ENCODE assay signal across 28 cellular contexts in the genomic region with DNA sequence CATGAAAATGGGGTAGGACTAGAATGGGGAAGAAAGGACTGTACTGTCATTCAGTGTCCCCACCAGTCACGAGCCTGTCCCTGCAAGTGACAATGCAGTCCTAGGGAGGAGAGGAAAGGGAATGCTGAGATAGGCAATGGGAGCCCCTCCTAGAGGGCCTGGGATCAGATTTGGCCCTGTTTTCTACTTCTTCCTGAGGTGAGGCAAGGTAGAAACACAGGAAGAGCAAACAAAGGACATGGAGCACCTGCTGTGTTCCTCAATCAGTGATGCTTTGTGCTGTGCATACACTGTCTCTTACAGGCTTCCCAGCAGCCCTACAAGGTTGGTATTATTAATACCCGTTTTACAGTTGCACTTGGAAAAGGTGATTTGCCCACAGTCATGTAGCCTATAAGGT. TPM values are rescaled to one million over a fixed set of nuclear protein-coding genes. Genes with fewer than 3 reads are reported as not detected.
DNase-seq lines count a peak whose midpoint lies in the region; ATAC-seq and TF ChIP-seq lines count a peak whose summit lies in the region.
"Had no signal": no experiment of that assay in that cellular context is flagged by ENCODE, and none has a peak within 500 bp of the region (broad histone marks: within the 10 kb centered on the region; RNA-seq: fewer than 3 reads in every experiment).

No MANE protein-coding gene starts in this region.

- H3K4me3 Mint-ChIP-seq in GM23338 (no peak overlapping the region), immature natural killer cell (no peak overlapping the region)
- H3K4me3 Mint-ChIP-seq: activated naive CD8-positive, alpha-beta T cell treated with anti-CD3 and anti-CD28 coated beads for 36 hours; activated T-helper 1 cell treated with anti-CD3 and anti-CD28 coated beads, Interleukin-12 subunit alpha, Interleukin-12 subunit beta, Interleukin-2, Interleukin-4 antibody, amounts not matched to agents 30 ng/mL and 10 ng/mL and 1 ng/mL, durations not matched to agents 14 hours and 24 hours and 36 hours; CD4-positive, alpha-beta memory T cell; natural killer cell; stimulated activated naive CD8-positive, alpha-beta T cell treated with anti-CD3 and anti-CD28 coated beads, Interleukin-15, Interleukin-2, amounts not matched to agents 100 ng/mL and 50 ng/mL, for 24 hours had no signal

- H3K27me3 Mint-ChIP-seq in GM23338 (ENCODE audit: insufficient read depth, low read depth, poor library complexity), result peaks cover 9% of the 10 kb centered on the region
- peaks cover 0 to 1% (median 0%) of the 10 kb centered on the region in 3 donors for H3K27me3 Mint-ChIP-seq in immature natural killer cell (ENCODE audit: low read depth in 3 of 3)
- H3K27me3 Mint-ChIP-seq: activated naive CD8-positive, alpha-beta T cell treated with anti-CD3 and anti-CD28 coated beads for 36 hours; CD4-positive, alpha-beta memory T cell; stimulated activated naive CD8-positive, alpha-beta T cell treated with anti-CD3 and anti-CD28 coated beads, Interleukin-15, Interleukin-2, amounts not matched to agents 100 ng/mL and 50 ng/mL, for 24 hours had no signal

- H3K4me1 ChIP-seq in GM23338 (ENCODE audit: insufficient read depth), result peaks cover 21% of the 10 kb centered on the region
- peaks cover 11% of the 10 kb centered on the region for H3K4me1 ChIP-seq in NT2/D1 (ENCODE audit: insufficient read depth, insufficient read length)
- H3K4me1 ChIP-seq in lower lobe of right lung, result peaks cover 10% of the 10 kb centered on the region
- H3K4me1 ChIP-seq: SJSA1 had no signal

- peak overlapping the region; percentile 34; the same call in 1 of the 2 replicates for H3K27ac ChIP-seq in GM23338 (ENCODE audit: low read depth)
- H3K27ac ChIP-seq in lower lobe of right lung, result no peak overlapping the region
- H3K27ac ChIP-seq: 22Rv1, PC-9, SJSA1, transverse colon had no signal

- H3K27ac Mint-ChIP-seq in GM23338 (peak overlapping the region; percentile 72; the same call in 1 of the 2 replicates), immature natural killer cell (no peak overlapping the region)
- H3K27ac Mint-ChIP-seq: activated naive CD8-positive, alpha-beta T cell treated with anti-CD3 and anti-CD28 coated beads for 36 hours; activated T-helper 1 cell treated with anti-CD3 and anti-CD28 coated beads, Interleukin-12 subunit alpha, Interleukin-12 subunit beta, Interleukin-2, Interleukin-4 antibody, amounts not matched to agents 30 ng/mL and 10 ng/mL and 1 ng/mL, durations not matched to agents 14 hours and 24 hours and 36 hours; natural killer cell; stimulated activated naive CD8-positive, alpha-beta T cell treated with anti-CD3 and anti-CD28 coated beads, Interleukin-15, Interleukin-2, amounts not matched to agents 100 ng/mL and 50 ng/mL, for 24 hours had no signal

- H4K20me1 ChIP-seq in GM23338 (replicated peaks; ENCODE audit: insufficient read depth), result no peaks in the 10 kb centered on the region; the same call in 1 of the 2 replicates

- DNase-seq in NCI-H1417 (lab: John Stamatoyannopoulos, UW) (peak in 2 of 3 experiments; percentile 19 to 65), NCI-H1417 treated with DMSO at 0.1 percent for 48 hours (lab: John Stamatoyannopoulos, UW) (no peak), GM23338 (ENCODE audit: low spot score) (peak; percentile 57), NT2/D1 (ENCODE audit: low read depth, low spot score) (peak; percentile 25), islet precursor cell (peak; percentile 32), immature natural killer cell (no peak), lower lobe of right lung (no peak)
- DNase-seq: activated CD4-positive, alpha-beta T cell treated with anti-CD3 and anti-CD28 coated beads for 4 hours; activated naive CD8-positive, alpha-beta T cell treated with anti-CD3 and anti-CD28 coated beads for 36 hours; CD4-positive, alpha-beta memory T cell; DND-41; effector memory CD4-positive, alpha-beta T cell; foreskin melanocyte; Karpas-422; midbrain; natural killer cell; NCI-H1048; PC-9; stimulated activated CD4-positive, alpha-beta T cell treated with anti-CD3 and anti-CD28 coated beads, Interleukin-12 subunit alpha, Interleukin-12 subunit beta, amount 100 ng/mL, for 4 hours; stimulated activated CD4-positive, alpha-beta T cell treated with anti-CD3 and anti-CD28 coated beads, Interleukin-4, amount 100 ng/mL, for 4 hours; transverse colon had no signal

- no peaks in the 10 kb centered on the region for H3K9me3 ChIP-seq in NT2/D1 (ENCODE audit: insufficient read depth, low read length)
- no peaks in the 10 kb centered on the region for H3K9me3 ChIP-seq in lower lobe of right lung
- H3K9me3 ChIP-seq: SJSA1, transverse colon had no signal

- H3K9ac ChIP-seq in NT2/D1 (ENCODE audit: insufficient read length, low read depth), result no peak overlapping the region

- no peaks in the 10 kb centered on the region for H3K79me2 ChIP-seq in GM23338 (replicated peaks; ENCODE audit: insufficient read depth)

- H3K4me2 ChIP-seq in GM23338, result peak overlapping the region; percentile 70
- H3K4me2 ChIP-seq: PC-9 had no signal

- H3K4me3 ChIP-seq in GM23338 (no peak overlapping the region), NT2/D1 (ENCODE audit: insufficient read length, low read depth) (no peak overlapping the region), lower lobe of right lung (no peak overlapping the region)
- H3K4me3 ChIP-seq: PC-9, SJSA1, transverse colon had no signal

- peaks cover 30% of the 10 kb centered on the region for H3K36me3 Mint-ChIP-seq in GM23338 (ENCODE audit: low read depth)
- H3K36me3 Mint-ChIP-seq in immature natural killer cell, result peaks cover 13 to 29% (median 23%) of the 10 kb centered on the region in 3 donors

- peak; percentile 81 for ATAC-seq in GM23338
- ATAC-seq in lower lobe of right lung, result no peak
- ATAC-seq in HG03571 (IDR thresholded peaks at IDR 0.05; ENCODE audit: unreplicated experiment), result no peak
- ATAC-seq: esophagus mucosa, natural killer cell had no signal

- no peaks in the 10 kb centered on the region for H3K36me3 ChIP-seq in GM23338 (ENCODE audit: insufficient read depth)
- H3K36me3 ChIP-seq in NT2/D1 (ENCODE audit: insufficient read depth, insufficient read length, low read length), result peaks cover 75% of the 10 kb centered on the region
- peaks cover 27% of the 10 kb centered on the region for H3K36me3 ChIP-seq in lower lobe of right lung

- H3K4me1 Mint-ChIP-seq in GM23338 (peaks cover 34% of the 10 kb centered on the region), immature natural killer cell (no peaks in the 10 kb centered on the region)
- H3K4me1 Mint-ChIP-seq: activated naive CD8-positive, alpha-beta T cell treated with anti-CD3 and anti-CD28 coated beads for 36 hours; CD4-positive, alpha-beta memory T cell had no signal

- intact Hi-C loops in lower lobe of right lung (cut with DNase I), result no loop called here

- no peaks in the 10 kb centered on the region for H3K27me3 ChIP-seq in GM23338 (ENCODE audit: insufficient read depth)
- H3K27me3 ChIP-seq in NT2/D1 (ENCODE audit: insufficient read depth, insufficient read length), result no peaks in the 10 kb centered on the region
- H3K27me3 ChIP-seq in lower lobe of right lung (ENCODE audit: low read depth), result no peaks in the 10 kb centered on the region
- H3K27me3 ChIP-seq: SJSA1, transverse colon had no signal

- no peak overlapping the region for H2AFZ ChIP-seq in GM23338
- H2AFZ ChIP-seq: PC-9 had no signal

- no peaks in the 10 kb centered on the region for H3K9me2 ChIP-seq in GM23338 (ENCODE audit: insufficient read depth)

- TF ChIP-seq CTCF in GM23338 (conservative IDR thresholded peaks at IDR 0.05; ENCODE audit: low read depth in 2 of 2) (no peak), lower lobe of right lung (IDR thresholded peaks at IDR 0.05) (no peak)

- H3K9me3 Mint-ChIP-seq in GM23338 (no peaks in the 10 kb centered on the region), immature natural killer cell (no peaks in the 10 kb centered on the region)
- H3K9me3 Mint-ChIP-seq: activated naive CD8-positive, alpha-beta T cell treated with anti-CD3 and anti-CD28 coated beads for 36 hours; activated T-helper 1 cell treated with anti-CD3 and anti-CD28 coated beads, Interleukin-12 subunit alpha, Interleukin-12 subunit beta, Interleukin-2, Interleukin-4 antibody, amounts not matched to agents 30 ng/mL and 10 ng/mL and 1 ng/mL, durations not matched to agents 14 hours and 24 hours and 36 hours; CD4-positive, alpha-beta memory T cell; natural killer cell; stimulated activated naive CD8-positive, alpha-beta T cell treated with anti-CD3 and anti-CD28 coated beads, Interleukin-15, Interleukin-2, amounts not matched to agents 100 ng/mL and 50 ng/mL, for 24 hours had no signal

- H3F3A ChIP-seq in GM23338 (replicated peaks; ENCODE audit: low read depth), result no peaks in the 10 kb centered on the region

TF ChIP-seq in GM23338, 12 proteins besides CTCF, POLR2A, EP300 and RAD21 (continues in another document):
- no peak for TF ChIP-seq ZNF114 (CRISPR knock-in tag; IDR thresholded peaks at IDR 0.05)
- TF ChIP-seq, protein P1, sequence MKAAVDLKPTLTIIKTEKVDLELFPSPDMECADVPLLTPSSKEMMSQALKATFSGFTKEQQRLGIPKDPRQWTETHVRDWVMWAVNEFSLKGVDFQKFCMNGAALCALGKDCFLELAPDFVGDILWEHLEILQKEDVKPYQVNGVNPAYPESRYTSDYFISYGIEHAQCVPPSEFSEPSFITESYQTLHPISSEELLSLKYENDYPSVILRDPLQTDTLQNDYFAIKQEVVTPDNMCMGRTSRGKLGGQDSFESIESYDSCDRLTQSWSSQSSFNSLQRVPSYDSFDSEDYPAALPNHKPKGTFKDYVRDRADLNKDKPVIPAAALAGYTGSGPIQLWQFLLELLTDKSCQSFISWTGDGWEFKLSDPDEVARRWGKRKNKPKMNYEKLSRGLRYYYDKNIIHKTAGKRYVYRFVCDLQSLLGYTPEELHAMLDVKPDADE (IDR thresholded peaks at IDR 0.05), result no peak

RNA-seq across cellular contexts. Expression of a gene that starts 6.1 kb away (rescaled TPM):
- total RNA-seq in GM23338 (2014; rRNA removed; shearing (Covaris generic)), result 19.3 and 27.9 TPM in 2 replicates
- polyA plus RNA-seq in GM23338 (2016; fragmentation: Nextera tagmentation; extraction: Ambion mirVana), result 50.0 and 50.2 TPM in 2 replicates
- not detected for polyA plus RNA-seq in immature natural killer cell
- total RNA-seq in lower lobe of right lung, result 24.5 TPM
- total RNA-seq: activated naive CD8-positive, alpha-beta T cell treated with anti-CD3 and anti-CD28 coated beads for 36 hours; activated T-helper 1 cell treated with anti-CD3 and anti-CD28 coated beads, Interleukin-12 subunit alpha, Interleukin-12 subunit beta, Interleukin-2, Interleukin-4 antibody, amounts not matched to agents 30 ng/mL and 10 ng/mL and 1 ng/mL, durations not matched to agents 14 hours and 24 hours and 36 hours; natural killer cell; PC-9; T-helper 1 cell treated with Interleukin-12 subunit alpha and Interleukin-12 subunit beta and Interleukin-4 antibody, amounts not matched to agents 30 ng/mL and 1 ng/mL, for 36 hours had no signal
- polyA plus RNA-seq: CD4-positive, alpha-beta memory T cell had no signal

RNA-seq across cellular contexts. Expression of a gene that starts 46.2 kb away (rescaled TPM):
- total RNA-seq in GM23338 (2014; rRNA removed; shearing (Covaris generic)), result 18.8 and 20.5 TPM in 2 replicates
- 22.5 and 23.3 TPM in 2 replicates for polyA plus RNA-seq in GM23338 (2016; fragmentation: Nextera tagmentation; extraction: Ambion mirVana)
- not detected for polyA plus RNA-seq in immature natural killer cell
- 32.3 TPM for total RNA-seq in lower lobe of right lung
- total RNA-seq: activated T-helper 1 cell treated with anti-CD3 and anti-CD28 coated beads, Interleukin-12 subunit alpha, Interleukin-12 subunit beta, Interleukin-2, Interleukin-4 antibody, amounts not matched to agents 30 ng/mL and 10 ng/mL and 1 ng/mL, durations not matched to agents 14 hours and 24 hours and 36 hours had no signal

Comparison
In these comparisons a context has a peak if more than half of its experiments do, and no peak if none do; other contexts are left out.
1. DNase-seq: peak in NCI-H1417 (2 of 3), GM23338 (single experiment), NT2/D1 (single experiment) and islet precursor cell (single experiment); none in NCI-H1417 treated with DMSO at 0.1 percent for 48 hours (single experiment), immature natural killer cell (0 of 3) and lower lobe of right lung (single experiment).